ENCODE assay signal across 24 cellular contexts in the genomic region with DNA sequence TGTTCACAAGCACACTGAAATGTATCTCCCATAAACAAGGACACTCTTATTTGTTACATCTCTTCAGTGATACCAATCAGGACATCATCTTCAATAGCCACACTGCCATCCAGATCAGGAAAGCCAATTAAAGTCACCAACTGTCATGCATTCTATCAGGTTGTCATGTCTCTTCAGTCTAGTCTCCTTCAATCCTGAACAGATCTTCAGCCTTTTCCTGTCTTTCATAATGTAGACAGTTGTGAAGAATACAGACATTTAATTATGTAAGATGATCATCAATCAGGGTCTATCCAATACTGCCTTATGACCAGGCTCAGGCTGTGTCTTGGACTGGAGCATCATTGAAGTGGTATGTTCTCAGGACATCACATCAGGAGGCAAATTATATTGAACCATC.
"Had no signal": no experiment of that assay in that cellular context is flagged by ENCODE, and none has a peak within 500 bp of the region (broad histone marks: within the 10 kb centered on the region; RNA-seq: fewer than 3 reads in every experiment).

No MANE protein-coding gene starts in this region.

- H3K27ac Mint-ChIP-seq: natural killer cell; nephron; neural progenitor cell; progenitor cell of endocrine pancreas; stimulated activated effector memory CD8-positive, alpha-beta T cell treated with anti-CD3 and anti-CD28 coated beads, Interleukin-12 subunit alpha, Interleukin-12 subunit beta, amount 100 ng/mL, for 72 hours; stimulated activated naive B cell treated with anti-CD40 and anti-IgM and Interleukin-4, amounts not matched to agents 10 μg/mL and 1 μg/mL and 100 μg/mL, for 72 hours; stimulated activated naive CD8-positive, alpha-beta T cell treated with anti-CD3 and anti-CD28 coated beads, Interleukin-15, Interleukin-2, amounts not matched to agents 100 ng/mL and 50 ng/mL, for 24 hours had no signal

- H3K9me3 Mint-ChIP-seq: nephron; neural progenitor cell; stimulated activated naive CD8-positive, alpha-beta T cell treated with anti-CD3 and anti-CD28 coated beads, Interleukin-15, Interleukin-2, amounts not matched to agents 100 ng/mL and 50 ng/mL, for 24 hours had no signal

- H3K4me3 Mint-ChIP-seq: natural killer cell; nephron; neural progenitor cell; stimulated activated effector memory CD8-positive, alpha-beta T cell treated with anti-CD3 and anti-CD28 coated beads, Interleukin-12 subunit alpha, Interleukin-12 subunit beta, amount 100 ng/mL, for 72 hours; stimulated activated naive B cell treated with anti-CD40 and anti-IgM and Interleukin-4, amounts not matched to agents 10 μg/mL and 1 μg/mL and 100 μg/mL, for 72 hours; stimulated activated naive CD8-positive, alpha-beta T cell treated with anti-CD3 and anti-CD28 coated beads, Interleukin-15, Interleukin-2, amounts not matched to agents 100 ng/mL and 50 ng/mL, for 24 hours had no signal

- H3K4me1 Mint-ChIP-seq: natural killer cell; stimulated activated effector memory CD8-positive, alpha-beta T cell treated with anti-CD3 and anti-CD28 coated beads, Interleukin-12 subunit alpha, Interleukin-12 subunit beta, amount 100 ng/mL, for 72 hours; stimulated activated naive B cell treated with anti-CD40 and anti-IgM and Interleukin-4, amounts not matched to agents 10 μg/mL and 1 μg/mL and 100 μg/mL, for 72 hours had no signal

- H3K36me3 Mint-ChIP-seq: natural killer cell; neural progenitor cell; stimulated activated effector memory CD8-positive, alpha-beta T cell treated with anti-CD3 and anti-CD28 coated beads, Interleukin-12 subunit alpha, Interleukin-12 subunit beta, amount 100 ng/mL, for 72 hours; stimulated activated naive B cell treated with anti-CD40 and anti-IgM and Interleukin-4, amounts not matched to agents 10 μg/mL and 1 μg/mL and 100 μg/mL, for 72 hours had no signal

- H3K27me3 Mint-ChIP-seq: progenitor cell of endocrine pancreas; stimulated activated naive B cell treated with anti-CD40 and anti-IgM and Interleukin-4, amounts not matched to agents 10 μg/mL and 1 μg/mL and 100 μg/mL, for 72 hours; stimulated activated naive CD8-positive, alpha-beta T cell treated with anti-CD3 and anti-CD28 coated beads, Interleukin-15, Interleukin-2, amounts not matched to agents 100 ng/mL and 50 ng/mL, for 24 hours had no signal

- DNase-seq: natural killer cell; occipital lobe; ovary; posterior cingulate gyrus; psoas muscle; right cardiac atrium; right lobe of liver; sigmoid colon; small intestine; stimulated activated CD4-positive, alpha-beta T cell treated with anti-CD3 and anti-CD28 coated beads, Interleukin-15, amount 100 ng/mL, for 24 hours; stimulated activated CD4-positive, alpha-beta T cell treated with anti-CD3 and anti-CD28 coated beads, Interleukin-2, amount 100 ng/mL, for 24 hours; stimulated activated CD4-positive, alpha-beta T cell treated with anti-CD3 and anti-CD28 coated beads, Interleukin-2, amount 100 ng/mL, for 48 hours; stimulated activated CD4-positive, alpha-beta T cell treated with anti-CD3 and anti-CD28 coated beads, Interleukin-4, amount 100 ng/mL, for 24 hours; stimulated activated naive B cell treated with anti-CD40 and anti-IgM and Interleukin-4, amounts not matched to agents 10 μg/mL and 1 μg/mL and 100 μg/mL, for 72 hours; stimulated activated naive CD4-positive, alpha-beta T cell treated with Interleukin-2 at 50 U/mL for 16 hours; stomach; thyroid gland; trophoblast cell; upper lobe of left lung had no signal
